ENCODE assay signal across 10 cellular contexts in genomic region chr1:183043872-183044859, GRCh38. TPM values are rescaled to one million over a fixed set of nuclear protein-coding genes. Genes with fewer than 3 reads are reported as not detected.
DNase-seq lines count a peak whose midpoint lies in the region; TF ChIP-seq lines count a peak whose summit lies in the region.
"Had no signal": no experiment of that assay in that cellular context is flagged by ENCODE, and none has a peak within 500 bp of the region (broad histone marks: within the 10 kb centered on the region; RNA-seq: fewer than 3 reads in every experiment).

No MANE protein-coding gene starts in this region.

- peaks cover 74% of the 10 kb centered on the region for H3K4me1 Mint-ChIP-seq in type B pancreatic cell (ENCODE audit: unreplicated experiment)

- in situ Hi-C loops in astrocyte of the spinal cord (cut with HindIII; ENCODE audit: low sequenced_read_pairs) = no loop called here

- H3K27ac Mint-ChIP-seq in type B pancreatic cell = peak overlapping the region; percentile 40

- no peak for TF ChIP-seq CTCF in astrocyte of the spinal cord (IDR thresholded peaks at IDR 0.05; ENCODE audit: low read depth, low read length)
- TF ChIP-seq CTCF in type B pancreatic cell (conservative IDR thresholded peaks at IDR 0.05) = no peak

- peak; percentile 96 for DNase-seq in HCEC 1CT
- DNase-seq in astrocyte of the spinal cord (ENCODE audit: low read depth, low spot score) = peak; percentile 89
- peak; percentile 78 for DNase-seq in kidney tubule cell (ENCODE audit: low spot score)
- no peak for DNase-seq in type B pancreatic cell (ENCODE audit: extremely low spot score, unreplicated experiment)
- no peak for DNase-seq in Ammon's horn (ENCODE audit: low spot score)
- DNase-seq in NCI-H1694 (lab: John Stamatoyannopoulos, UW) = no peak
- DNase-seq in NCI-H510A (lab: John Stamatoyannopoulos, UW) = no peak
- DNase-seq: activated CD8-positive, alpha-beta memory T cell treated with anti-CD3 and anti-CD28 coated beads, Interleukin-2, amount 50 U/mL, for 48 hours; NCI-H524 treated with DMSO at 0.1 percent for 48 hours had no signal

- H3K4me3 ChIP-seq in astrocyte of the spinal cord (ENCODE audit: low read depth, low read length) = no peak overlapping the region

- peaks cover 7% of the 10 kb centered on the region for H3K36me3 Mint-ChIP-seq in type B pancreatic cell

- H3K9me3 Mint-ChIP-seq in type B pancreatic cell = no peaks in the 10 kb centered on the region
- H3K9me3 Mint-ChIP-seq: neural crest cell had no signal

- H3K27me3 Mint-ChIP-seq in type B pancreatic cell = no peaks in the 10 kb centered on the region

- H3K4me3 Mint-ChIP-seq in type B pancreatic cell = no peak overlapping the region
- H3K4me3 Mint-ChIP-seq: neural crest cell had no signal

RNA-seq across cellular contexts. Expression of gene LAMC1, which starts 20.9 kb away (rescaled TPM):
- 164 and 178 TPM in 2 replicates for total RNA-seq in type B pancreatic cell (ENCODE audit: low replicate concordance)

Comparison
In these comparisons a context has a peak if more than half of its experiments do, and no peak if none do; other contexts are left out.
1. DNase-seq: peak in HCEC 1CT (single experiment), astrocyte of the spinal cord (single experiment) and kidney tubule cell (single experiment); none in type B pancreatic cell (single experiment), Ammon's horn (single experiment), NCI-H1694 (single experiment) and NCI-H510A (single experiment).